1 cellular context compared by ENCODE assay signal in the genomic region with DNA sequence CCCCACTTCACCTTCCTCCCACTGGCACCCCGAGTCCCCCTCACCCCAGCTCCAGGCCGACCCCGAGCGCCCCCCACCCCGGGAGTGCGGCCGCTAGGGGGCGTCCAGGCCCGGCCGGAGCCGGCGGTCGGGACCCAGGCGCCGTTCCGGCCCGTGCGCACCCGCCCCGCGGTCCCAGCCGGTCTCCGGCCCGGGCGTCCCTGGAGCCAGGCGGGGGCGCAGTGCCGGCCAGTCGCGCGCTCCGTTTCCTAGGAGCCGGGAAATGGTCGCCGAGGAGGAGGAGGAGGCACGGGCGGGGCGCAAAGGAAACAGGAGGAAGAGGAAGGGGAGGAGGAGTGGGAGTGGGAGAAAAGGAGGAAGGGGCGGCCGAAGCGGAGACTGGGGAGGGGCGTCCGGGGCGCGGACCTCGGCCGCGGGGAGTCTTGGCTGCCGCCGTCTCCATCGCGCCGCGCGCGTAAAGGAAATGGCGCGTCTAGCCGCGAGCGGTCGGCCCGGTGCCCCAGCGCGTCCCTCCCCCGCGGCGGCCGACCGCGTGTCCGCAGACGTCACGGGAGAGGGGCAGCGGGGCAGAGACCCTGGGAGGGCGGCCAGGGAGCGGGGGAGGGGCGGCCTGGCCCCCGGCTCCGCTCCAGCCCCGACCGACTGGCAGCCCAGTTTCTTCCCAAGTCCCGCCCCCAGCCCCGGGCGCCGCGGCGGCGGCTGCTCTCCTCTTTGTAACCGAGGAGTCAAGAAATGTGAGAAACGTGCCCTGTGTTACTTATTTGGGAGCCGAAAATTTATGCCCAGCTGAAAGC.
A peak's percentile ranks its signal among the peaks of the same experiment; 100 is the strongest.
TF ChIP-seq lines count a peak whose summit lies in the region.

No MANE protein-coding gene starts in this region.

TF ChIP-seq in SK-N-SH, 30 proteins besides CTCF, POLR2A, EP300 and RAD21 (continued from another document):
- TF ChIP-seq RXRA (IDR thresholded peaks at IDR 0.05; ENCODE audit: borderline replicate concordance, low read depth), result no peak
- TF ChIP-seq SMC3 (IDR thresholded peaks at IDR 0.05; ENCODE audit: low read depth, low read length), result peak; percentile 52; the same call in 1 of the 2 replicates
- TF ChIP-seq NRF1 (IDR thresholded peaks at IDR 0.05; ENCODE audit: low read depth, low read length), result peak; percentile 49; the same call in 1 of the 2 replicates
- peak; percentile 41; the same call in 1 of the 2 replicates for TF ChIP-seq GATA2 (CRISPR knock-in tag; IDR thresholded peaks at IDR 0.05)
- 0 out of 2 replicates have a peak, but pooled peaks have one; percentile 34 for TF ChIP-seq RCOR1 (IDR thresholded peaks at IDR 0.05; ENCODE audit: low read length)
- no peak for TF ChIP-seq RFX5 (IDR thresholded peaks at IDR 0.05; ENCODE audit: low read length)
- TF ChIP-seq GABPA (IDR thresholded peaks at IDR 0.05; ENCODE audit: low read depth), result no peak
